In genomic region chr11:110856340-110856739, GRCh38 we compare ENCODE assay signal across 24 cellular contexts.
"Had no signal": no experiment of that assay in that cellular context is flagged by ENCODE, and none has a peak within 500 bp of the region (broad histone marks: within the 10 kb centered on the region; RNA-seq: fewer than 3 reads in every experiment).

No MANE protein-coding gene starts in this region.

- H3K27ac ChIP-seq: colonic mucosa, epithelial cell of prostate, gastrocnemius medialis, heart right ventricle, left lung, lower lobe of right lung had no signal

- H3K27me3 ChIP-seq: colonic mucosa, esophagus squamous epithelium, gastrocnemius medialis, heart right ventricle, left lung had no signal

- H3K36me3 ChIP-seq: colonic mucosa, esophagus squamous epithelium, gastrocnemius medialis, heart right ventricle, left lung, lower lobe of right lung had no signal

- DNase-seq: colonic mucosa; cortex of kidney; effector CD8-positive, alpha-beta T cell; effector memory CD8-positive, alpha-beta T cell; endodermal cell; erythroblast; esophagus squamous epithelium; foreskin melanocyte; gastrocnemius medialis; glutamatergic neuron; head of caudate nucleus; heart right ventricle; hippocampal formation; left cardiac atrium; left lung; left ventricle myocardium superior; lower lobe of right lung; mucosa of descending colon had no signal

- H3K4me1 ChIP-seq: colonic mucosa, gastrocnemius medialis had no signal

- H3K4me3 ChIP-seq: colonic mucosa, esophagus squamous epithelium, gastrocnemius medialis, heart right ventricle, left lung, lower lobe of right lung, mucosa of descending colon had no signal

- FAIRE-seq: islet of Langerhans, keratinocyte had no signal

- H3K9me3 ChIP-seq: colonic mucosa, esophagus squamous epithelium, gastrocnemius medialis, heart right ventricle, left lung, lower lobe of right lung, mucosa of descending colon had no signal

- H3K9me3 Mint-ChIP-seq: dendritic cell treated with granulocyte-macrophage colony-stimulating factor and Interleukin-4, amounts not matched to agents 40 ng/mL and 50 ng/mL, for 4 days; effector memory CD8-positive, alpha-beta T cell; endodermal cell had no signal

- H3K27ac Mint-ChIP-seq: dendritic cell treated with granulocyte-macrophage colony-stimulating factor and Interleukin-4, amounts not matched to agents 40 ng/mL and 50 ng/mL, for 4 days; effector memory CD8-positive, alpha-beta T cell; endodermal cell; mesothelial cell of epicardium had no signal

- ATAC-seq: effector memory CD8-positive, alpha-beta T cell; esophagus mucosa; gastrocnemius medialis; heart right ventricle; left cardiac atrium; left lung; left ventricle myocardium superior; lower lobe of right lung; mucosa of descending colon had no signal

- H3K4me3 Mint-ChIP-seq: dendritic cell treated with granulocyte-macrophage colony-stimulating factor and Interleukin-4, amounts not matched to agents 40 ng/mL and 50 ng/mL, for 4 days; effector memory CD8-positive, alpha-beta T cell; endodermal cell; mesothelial cell of epicardium had no signal

- H3K36me3 Mint-ChIP-seq: mesothelial cell of epicardium had no signal
